9 cellular contexts compared by ENCODE assay signal in genomic region chr12:71661977-71662522, GRCh38. TPM values are rescaled to one million over a fixed set of nuclear protein-coding genes. Genes with fewer than 3 reads are reported as not detected.
A peak's percentile ranks its signal among the peaks of the same experiment; 100 is the strongest.
DNase-seq lines count a peak whose midpoint lies in the region; ATAC-seq and FAIRE-seq lines count a peak whose summit lies in the region.
"Had no signal": no experiment of that assay in that cellular context is flagged by ENCODE, and none has a peak within 500 bp of the region (broad histone marks: within the 10 kb centered on the region; RNA-seq: fewer than 3 reads in every experiment).

No MANE protein-coding gene starts in this region.

- POLR2A ChIA-PET in activated CD4-positive, alpha-beta memory T cell treated with anti-CD3 and anti-CD28 coated beads for 36 hours (lab: Charles Lee) = interaction anchor here (0.8 to 5.9 kb wide), 9 partner anchors 9 to 178 kb away, joined by 3 to 132 read pairs (median 12); partner anchors contain the start of genes RAB21, TBC1D15 and TMEM19

- H3K27ac ChIP-seq in right cardiac atrium (ENCODE audit: low read length) (no peak overlapping the region), small intestine (ENCODE audit: low read depth in 1 of 2, low read length in 1 of 2) (no peak overlapping the region)

- H3K27me3 Mint-ChIP-seq in activated CD4-positive, alpha-beta memory T cell treated with anti-CD3 and anti-CD28 coated beads for 36 hours = no peaks in the 10 kb centered on the region

- H3K9me3 ChIP-seq in HAP-1 (no peaks in the 10 kb centered on the region), right cardiac atrium (ENCODE audit: control insufficient read depth, low read length) (no peaks in the 10 kb centered on the region), small intestine (ENCODE audit: control insufficient read depth, low read depth) (no peaks in the 10 kb centered on the region)

- ATAC-seq in right cardiac atrium = no peak

- no peak for FAIRE-seq in small intestine (lab: Jason Lieb, UNC)

- H3K27me3 ChIP-seq in HAP-1 (ENCODE audit: low read depth) (no peaks in the 10 kb centered on the region), right cardiac atrium (ENCODE audit: control insufficient read depth, insufficient read depth) (no peaks in the 10 kb centered on the region), small intestine (ENCODE audit: control insufficient read depth in 2 of 2, insufficient read depth in 2 of 2, low read length in 2 of 2) (no peaks in the 10 kb centered on the region)

- H3K27ac Mint-ChIP-seq in activated CD4-positive, alpha-beta memory T cell treated with anti-CD3 and anti-CD28 coated beads for 36 hours = peak overlapping the region; percentile 100

- H3K4me3 Mint-ChIP-seq in activated CD4-positive, alpha-beta memory T cell treated with anti-CD3 and anti-CD28 coated beads for 36 hours = peak overlapping the region; percentile 97

- no peaks in the 10 kb centered on the region for H3K9me3 Mint-ChIP-seq in activated CD4-positive, alpha-beta memory T cell treated with anti-CD3 and anti-CD28 coated beads for 36 hours

- intact Hi-C loops in activated CD4-positive, alpha-beta memory T cell treated with anti-CD3 and anti-CD28 coated beads for 36 hours (cut with micrococcal nuclease) = loop anchor here (1.0 to 10.0 kb wide), 4 partner anchors 9 to 273 kb away; partner anchors contain the start of genes RAB21 and TPH2
- intact Hi-C loops in right cardiac atrium (cut with DNase I) = loop anchor here in 2 of 4 donors (10.0 kb wide), 1 partner anchor 93 kb away; the partner anchor contains the start of gene RAB21 (in 2 of the 2)

- H3K4me3 ChIP-seq in HAP-1 (peak overlapping the region; percentile 79), right cardiac atrium (ENCODE audit: low read length) (peak overlapping the region; percentile 89), small intestine (ENCODE audit: low read depth in 1 of 2, low read length in 2 of 2) (peak overlapping the region in 1 of 2 donors; percentile 77)

- H3K36me3 ChIP-seq in HAP-1 (replicated peaks) (peaks cover 27% of the 10 kb centered on the region), small intestine (ENCODE audit: control insufficient read depth in 2 of 2, insufficient read depth in 2 of 2, low read length in 2 of 2) (peaks cover 2 to 9% of the 10 kb centered on the region in 2 donors)

- H3K4me1 Mint-ChIP-seq in activated CD4-positive, alpha-beta memory T cell treated with anti-CD3 and anti-CD28 coated beads for 36 hours (ENCODE audit: low read depth) = peaks cover 43% of the 10 kb centered on the region

- peaks cover 50% of the 10 kb centered on the region for H3K36me3 Mint-ChIP-seq in activated CD4-positive, alpha-beta memory T cell treated with anti-CD3 and anti-CD28 coated beads for 36 hours

- DNase-seq in HAP-1 (ENCODE audit: low spot score in 2 of 2) (no peak), right cardiac atrium (no peak), small intestine (peak; percentile 45), NCI-H1436 (lab: John Stamatoyannopoulos, UW) (no peak), NCI-H146 treated with DMSO at 0.1 percent for 48 hours (lab: John Stamatoyannopoulos, UW; ENCODE audit: unreplicated experiment) (no peak), NCI-H774 (lab: John Stamatoyannopoulos, UW) (no peak)
- no peak for DNase-seq in activated CD4-positive, alpha-beta memory T cell treated with anti-CD3 and anti-CD28 coated beads for 36 hours
- DNase-seq in activated CD4-positive, alpha-beta T cell treated with anti-CD3 and anti-CD28 coated beads, Interleukin-2, amount 50 U/mL, for 1 hour = no peak
- DNase-seq: NCI-H1694 had no signal

- CTCF ChIA-PET in activated CD4-positive, alpha-beta memory T cell treated with anti-CD3 and anti-CD28 coated beads for 36 hours (lab: Charles Lee) = interaction anchor here (1.4 to 5.4 kb wide), 5 partner anchors 17 to 85 kb away, joined by 3 to 50 read pairs (median 26); partner anchors contain the start of gene TMEM19

- H3K4me1 ChIP-seq in HAP-1 (peaks cover 8% of the 10 kb centered on the region), right cardiac atrium (ENCODE audit: control insufficient read depth, insufficient read depth, low read length) (peaks cover 3% of the 10 kb centered on the region), small intestine (ENCODE audit: control insufficient read depth in 2 of 2, insufficient read depth in 1 of 2, low read depth in 1 of 2, low read length in 1 of 2) (peaks cover 0 to 4% of the 10 kb centered on the region in 2 donors)

- in situ Hi-C loops in HAP-1 (cut with MboI; ENCODE audit: low sequenced_read_pairs) = no loop called here

- WGBS in right cardiac atrium = 4% methylated on average over 7 of the region's 7 CpGs
- WGBS in small intestine, 3 donors = 1 to 6% (median 2%) methylated on average over 7 of the region's 7 CpGs

RNA-seq across cellular contexts. Expression of gene ZFC3H1, which starts 1.6 kb away (rescaled TPM):
- total RNA-seq in activated CD4-positive, alpha-beta memory T cell treated with anti-CD3 and anti-CD28 coated beads for 36 hours = 10 to 100 TPM; 55.9 to 64.9 TPM
- 10 to 100 TPM; 19.5 to 29.5 (median 23.3) TPM for total RNA-seq in right cardiac atrium
- polyA plus RNA-seq in right cardiac atrium = 12.4 TPM
- polyA plus RNA-seq in small intestine = 10 to 100 TPM; 10.5 to 11.6 (median 11.0) TPM

RNA-seq across cellular contexts. Expression of gene THAP2, which starts 2.1 kb away (rescaled TPM):
- 1 to 10 TPM; 9.4 to 9.5 TPM for total RNA-seq in activated CD4-positive, alpha-beta memory T cell treated with anti-CD3 and anti-CD28 coated beads for 36 hours
- total RNA-seq in right cardiac atrium = 1 to 10 TPM; 4.8 to 8.5 (median 7.7) TPM
- polyA plus RNA-seq in right cardiac atrium (3.8 TPM), small intestine (1 to 10 TPM; 1.6 to 3.5 (median 2.4) TPM)

RNA-seq across cellular contexts. Expression of gene TMEM19, which starts 23.8 kb away (rescaled TPM):
- total RNA-seq in activated CD4-positive, alpha-beta memory T cell treated with anti-CD3 and anti-CD28 coated beads for 36 hours = 10 to 100 TPM; 10.8 to 11.7 TPM
- total RNA-seq in right cardiac atrium = 10 to 100 TPM; 28.5 to 31.3 (median 29.0) TPM
- polyA plus RNA-seq in right cardiac atrium (14.0 TPM), small intestine (10 to 100 TPM; 12.2 to 28.8 (median 13.2) TPM)
